ENCODE assay signal across 9 cellular contexts in the genomic region with DNA sequence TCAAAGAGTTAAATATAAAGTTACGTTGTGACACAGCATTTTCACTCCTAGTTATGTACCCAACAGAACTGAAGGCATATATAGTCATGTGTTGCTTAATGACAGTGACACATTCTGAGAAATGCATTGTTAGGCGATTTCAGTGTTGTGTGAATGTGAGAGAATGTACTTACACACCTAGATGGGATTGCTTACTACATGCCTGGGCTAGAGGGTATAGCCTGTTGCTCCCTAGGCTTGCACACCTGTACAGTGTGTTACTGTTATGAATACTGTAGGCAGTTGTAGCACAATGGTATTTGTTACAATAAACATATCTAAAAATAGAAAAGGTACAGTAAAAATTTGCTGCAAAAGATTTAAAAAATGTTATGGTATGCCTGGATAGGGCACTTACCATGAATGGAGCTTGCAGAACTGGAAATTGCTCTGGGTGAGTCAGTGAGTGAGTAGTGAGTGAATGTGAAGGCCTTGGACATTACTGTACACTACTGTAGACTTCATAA.
A peak's percentile ranks its signal among the peaks of the same experiment; 100 is the strongest.
DNase-seq lines count a peak whose midpoint lies in the region; ATAC-seq, FAIRE-seq and TF ChIP-seq lines count a peak whose summit lies in the region.
"Had no signal": no experiment of that assay in that cellular context is flagged by ENCODE, and none has a peak within 500 bp of the region (broad histone marks: within the 10 kb centered on the region; RNA-seq: fewer than 3 reads in every experiment).

No MANE protein-coding gene starts in this region.

- POLR2A ChIA-PET in K562 (lab: Yijun Ruan, JAX): no interaction called here
- POLR2A ChIA-PET in activated CD4-positive, alpha-beta T cell treated with anti-CD3 and anti-CD28 coated beads, Interleukin-2, amount 10 ng/mL, durations not matched to agents 7 days and 5 days (lab: Charles Lee): no interaction called here

- intact Hi-C loops in K562 (cut with micrococcal nuclease): no loop called here

- no peak for TF ChIP-seq EP300 in K562 (IDR thresholded peaks at IDR 0.05; ENCODE audit: low read length)
- no peak for TF ChIP-seq EP300 in tibial nerve (IDR thresholded peaks at IDR 0.05)

- no peak for FAIRE-seq in K562 (lab: Jason Lieb, UNC)

- H3K9me3 ChIP-seq in K562 (replicated peaks; ENCODE audit: control insufficient read depth, insufficient read depth, low read depth, low read length) (no peaks in the 10 kb centered on the region), tibial nerve (no peaks in the 10 kb centered on the region)

- TF ChIP-seq POLR2A in K562 (conservative IDR thresholded peaks at IDR 0.05): no peak
- TF ChIP-seq POLR2A in tibial nerve (IDR thresholded peaks at IDR 0.05): no peak

- no peaks in the 10 kb centered on the region for H3K79me2 ChIP-seq in K562 (ENCODE audit: control insufficient read depth, insufficient read depth, low read length)

- CTCF ChIA-PET in K562 (lab: Yijun Ruan, JAX; ENCODE audit: low intra/inter-chr PET ratio): no interaction called here
- CTCF ChIA-PET in activated CD4-positive, alpha-beta T cell treated with anti-CD3 and anti-CD28 coated beads, Interleukin-2, amount 10 ng/mL, durations not matched to agents 7 days and 5 days (lab: Charles Lee): no interaction called here

- in situ Hi-C loops in K562 (cut with MboI): no loop called here

- H3K4me3 ChIP-seq in K562 (no peak overlapping the region), tibial nerve (no peak overlapping the region)
- H3K4me3 ChIP-seq: GM23338 had no signal

- H2AFZ ChIP-seq in K562 (ENCODE audit: low read depth, low read length): no peak overlapping the region
- H2AFZ ChIP-seq: GM23338 had no signal

- H3K36me3 ChIP-seq in K562 (ENCODE audit: control insufficient read depth, insufficient read depth, low read length): no peaks in the 10 kb centered on the region
- H3K36me3 ChIP-seq in tibial nerve: no peaks in the 10 kb centered on the region

- no peak overlapping the region for H3K4me2 ChIP-seq in K562 (ENCODE audit: insufficient read depth, low read length)
- H3K4me2 ChIP-seq: GM23338 had no signal

- H3K27ac Mint-ChIP-seq in activated CD4-positive, alpha-beta T cell treated with anti-CD3 and anti-CD28 coated beads, Interleukin-2, amount 10 ng/mL, durations not matched to agents 7 days and 5 days: no peak overlapping the region
- H3K27ac Mint-ChIP-seq: GM23338 had no signal

- TF ChIP-seq CTCF in K562 (IDR thresholded peaks at IDR 0.05 in 2 of 3, conservative IDR thresholded peaks at IDR 0.05 in 1 of 3; ENCODE audit: insufficient read depth in 2 of 3, low read depth in 1 of 3, low read length in 3 of 3) (no peak), tibial nerve (IDR thresholded peaks at IDR 0.05) (no peak)

- H3K27me3 Mint-ChIP-seq in activated CD4-positive, alpha-beta T cell treated with anti-CD3 and anti-CD28 coated beads, Interleukin-2, amount 10 ng/mL, durations not matched to agents 7 days and 5 days: no peaks in the 10 kb centered on the region

- BruUV-seq in K562 (replicated peaks; lab: Mats Ljungman, UMichigan): no TSS peak

- H3K4me1 ChIP-seq in K562 (replicated peaks in 1 of 2; ENCODE audit: control insufficient read depth in 2 of 2, insufficient read depth in 2 of 2, low read length in 2 of 2): no peaks in the 10 kb centered on the region; a peak in 1 of 5 replicates
- no peaks in the 10 kb centered on the region for H3K4me1 ChIP-seq in tibial nerve

- no peaks in the 10 kb centered on the region for H3K9me1 ChIP-seq in K562 (ENCODE audit: control insufficient read depth, insufficient read depth, low read length)

- no peaks in the 10 kb centered on the region for H3K36me3 Mint-ChIP-seq in activated CD4-positive, alpha-beta T cell treated with anti-CD3 and anti-CD28 coated beads, Interleukin-2, amount 10 ng/mL, durations not matched to agents 7 days and 5 days (ENCODE audit: low read depth)

- peak; percentile 85 for ATAC-seq in GM19351 (IDR thresholded peaks at IDR 0.05; ENCODE audit: unreplicated experiment)
- peak; percentile 72 for ATAC-seq in HG03558 (IDR thresholded peaks at IDR 0.05; ENCODE audit: extremely low read depth, unreplicated experiment)
- no peak for ATAC-seq in K562
- ATAC-seq: GM23338 had no signal

- H3K27me3 ChIP-seq in K562 (ENCODE audit: control insufficient read depth in 2 of 2, insufficient read depth in 2 of 2, low read length in 2 of 2) (no peaks in the 10 kb centered on the region), tibial nerve (no peaks in the 10 kb centered on the region)

- no peak overlapping the region for H3K9ac ChIP-seq in K562 (ENCODE audit: insufficient read depth in 1 of 2, low read depth in 2 of 2, low read length in 2 of 2)

- WGBS in K562 (ENCODE audit: insufficient coverage, low coverage, missing lambda C conversion rate): 40% methylated on average over 2 of the region's 2 CpGs
- WGBS in tibial nerve, 2 donors: 57 to 75% methylated on average over 2 of the region's 2 CpGs

- H3K27ac ChIP-seq in K562 (ENCODE audit: extremely low read depth, low read depth, low read length) (no peak overlapping the region), tibial nerve (no peak overlapping the region)

- TF ChIP-seq RAD21 in K562 (CRISPR knock-in tag; conservative IDR thresholded peaks at IDR 0.05 in 1 of 2, IDR thresholded peaks at IDR 0.05 in 1 of 2): no peak

- DNase-seq in A172 (ENCODE audit: low spot score) (peak; percentile 33), K562 (ENCODE audit: extremely low read depth in 1 of 4, low spot score in 3 of 4) (no peak), inferior parietal cortex (ENCODE audit: extremely low spot score) (no peak), tibial nerve (ENCODE audit: low spot score in 2 of 2) (no peak), NCI-H2227 (lab: John Stamatoyannopoulos, UW; ENCODE audit: unreplicated experiment) (no peak)
- DNase-seq in activated CD4-positive, alpha-beta T cell treated with anti-CD3 and anti-CD28 coated beads, Interleukin-2, amount 10 ng/mL, durations not matched to agents 7 days and 5 days: no peak

- H3K4me3 Mint-ChIP-seq in activated CD4-positive, alpha-beta T cell treated with anti-CD3 and anti-CD28 coated beads, Interleukin-2, amount 10 ng/mL, durations not matched to agents 7 days and 5 days: no peak overlapping the region
- H3K4me3 Mint-ChIP-seq: GM23338 had no signal

- H3K4me1 Mint-ChIP-seq in activated CD4-positive, alpha-beta T cell treated with anti-CD3 and anti-CD28 coated beads, Interleukin-2, amount 10 ng/mL, durations not matched to agents 7 days and 5 days: peaks cover 1% of the 10 kb centered on the region
- H3K4me1 Mint-ChIP-seq: GM23338 had no signal

- H4K20me1 ChIP-seq in K562 (replicated peaks; ENCODE audit: control insufficient read depth, insufficient read depth, low read length): no peaks in the 10 kb centered on the region

- no peaks in the 10 kb centered on the region for H3K9me3 Mint-ChIP-seq in activated CD4-positive, alpha-beta T cell treated with anti-CD3 and anti-CD28 coated beads, Interleukin-2, amount 10 ng/mL, durations not matched to agents 7 days and 5 days

TF ChIP-seq in K562, 482 proteins besides CTCF, POLR2A, EP300 and RAD21 (continues in another document):
- TF ChIP-seq MAFG (tag; conservative IDR thresholded peaks at IDR 0.05) (0 out of 2 replicates have a peak, but pooled peaks have one; percentile 15), CXXC5 (CRISPR knock-in tag; IDR thresholded peaks at IDR 0.05) (no peak), PCBP1 (IDR thresholded peaks at IDR 0.05; ENCODE audit: low read depth, low read length, poor library complexity, severe bottlenecking) (no peak), XRCC4 (IDR thresholded peaks at IDR 0.05; ENCODE audit: extremely low read depth, insufficient read depth, insufficient read length) (no peak), NFE2 (IDR thresholded peaks at IDR 0.05; ENCODE audit: low read depth) (peak; percentile 30; the same call in 1 of the 2 replicates), FOXK2 (conservative IDR thresholded peaks at IDR 0.05 in 1 of 2, IDR thresholded peaks at IDR 0.05 in 1 of 2; ENCODE audit: low read depth in 2 of 2) (no peak), SNRNP70 (optimal IDR thresholded peaks at IDR 0.05; ENCODE audit: low read depth, low read length) (no peak), C11orf30 (IDR thresholded peaks at IDR 0.05; ENCODE audit: low read depth) (0 out of 2 replicates have a peak, but pooled peaks have one; percentile 10), MBD2 (IDR thresholded peaks at IDR 0.05; ENCODE audit: borderline replicate concordance, low read depth) (no peak), SP2 (IDR thresholded peaks at IDR 0.05; ENCODE audit: extremely low read depth, low read depth, low read length, poor library complexity, severe bottlenecking) (no peak)
- TF ChIP-seq, protein P1, sequence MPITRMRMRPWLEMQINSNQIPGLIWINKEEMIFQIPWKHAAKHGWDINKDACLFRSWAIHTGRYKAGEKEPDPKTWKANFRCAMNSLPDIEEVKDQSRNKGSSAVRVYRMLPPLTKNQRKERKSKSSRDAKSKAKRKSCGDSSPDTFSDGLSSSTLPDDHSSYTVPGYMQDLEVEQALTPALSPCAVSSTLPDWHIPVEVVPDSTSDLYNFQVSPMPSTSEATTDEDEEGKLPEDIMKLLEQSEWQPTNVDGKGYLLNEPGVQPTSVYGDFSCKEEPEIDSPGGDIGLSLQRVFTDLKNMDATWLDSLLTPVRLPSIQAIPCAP (CRISPR knock-in tag; IDR thresholded peaks at IDR 0.05; ENCODE audit: borderline replicate concordance): no peak
- TF ChIP-seq, protein P2, sequence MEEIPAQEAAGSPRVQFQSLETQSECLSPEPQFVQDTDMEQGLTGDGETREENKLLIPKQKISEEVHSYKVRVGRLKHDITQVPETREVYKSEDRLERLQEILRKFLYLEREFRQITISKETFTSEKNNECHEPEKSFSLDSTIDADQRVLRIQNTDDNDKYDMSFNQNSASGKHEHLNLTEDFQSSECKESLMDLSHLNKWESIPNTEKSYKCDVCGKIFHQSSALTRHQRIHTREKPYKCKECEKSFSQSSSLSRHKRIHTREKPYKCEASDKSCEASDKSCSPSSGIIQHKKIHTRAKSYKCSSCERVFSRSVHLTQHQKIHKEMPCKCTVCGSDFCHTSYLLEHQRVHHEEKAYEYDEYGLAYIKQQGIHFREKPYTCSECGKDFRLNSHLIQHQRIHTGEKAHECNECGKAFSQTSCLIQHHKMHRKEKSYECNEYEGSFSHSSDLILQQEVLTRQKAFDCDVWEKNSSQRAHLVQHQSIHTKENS (CRISPR knock-in tag; IDR thresholded peaks at IDR 0.05): no peak
